ENCODE assay signal across 9 cellular contexts in the genomic region with DNA sequence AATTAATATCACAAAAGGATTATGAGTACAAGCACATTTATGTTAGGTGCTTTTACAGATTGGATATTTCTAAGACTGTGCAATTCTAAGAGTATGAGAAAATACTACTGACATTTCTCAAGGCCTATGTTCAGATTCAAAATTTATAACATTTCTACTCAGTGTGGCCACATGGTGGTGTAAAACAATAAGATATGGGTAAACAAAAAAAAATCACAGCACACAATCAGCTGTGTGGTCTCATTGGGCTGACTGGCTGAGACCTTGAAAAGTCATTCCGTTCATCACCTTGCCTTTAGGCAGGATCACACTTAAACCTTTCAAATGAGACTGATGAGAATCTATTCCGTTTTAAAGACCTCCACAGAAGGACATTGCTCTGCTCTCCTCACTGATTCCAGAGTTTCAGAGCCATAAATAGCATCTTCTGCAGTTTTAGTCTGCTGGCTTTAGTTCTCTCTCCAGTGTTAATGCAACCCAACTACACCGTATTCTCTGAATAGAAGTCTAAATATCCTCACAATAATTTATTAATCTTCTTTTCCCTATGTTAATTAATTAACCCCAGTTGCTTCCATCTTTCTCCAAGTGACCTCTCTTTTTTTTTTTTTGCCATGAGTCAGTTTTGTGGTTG.
DNase-seq lines count a peak whose midpoint lies in the region; ATAC-seq, FAIRE-seq and TF ChIP-seq lines count a peak whose summit lies in the region.
"Had no signal": no experiment of that assay in that cellular context is flagged by ENCODE, and none has a peak within 500 bp of the region (broad histone marks: within the 10 kb centered on the region; RNA-seq: fewer than 3 reads in every experiment).

No MANE protein-coding gene starts in this region.

- H3K27ac ChIP-seq in HepG2 (ENCODE audit: extremely low read length, insufficient read depth, low read length) (no peak overlapping the region), thyroid gland (no peak overlapping the region)

- TF ChIP-seq EP300 in HepG2 (IDR thresholded peaks at IDR 0.05; ENCODE audit: low read depth in 2 of 2, low read length in 2 of 2) (no peak), HepG2 (CRISPR knock-in tag; IDR thresholded peaks at IDR 0.05; ENCODE audit: borderline replicate concordance) (no peak)

- no peak for TF ChIP-seq CTCF in HepG2 (CRISPR knock-in tag; IDR thresholded peaks at IDR 0.05)
- TF ChIP-seq CTCF in thyroid gland (IDR thresholded peaks at IDR 0.05): no peak

- no peaks in the 10 kb centered on the region for H3K36me3 ChIP-seq in HepG2 (replicated peaks in 1 of 2; ENCODE audit: control insufficient read depth in 1 of 2, insufficient read depth in 2 of 2, low read length in 2 of 2)
- H3K36me3 ChIP-seq in thyroid gland: no peaks in the 10 kb centered on the region

- TF ChIP-seq RAD21 in HepG2 (CRISPR knock-in tag; IDR thresholded peaks at IDR 0.05): no peak

- FAIRE-seq in HepG2 (lab: Jason Lieb, UNC): no peak

- no peaks in the 10 kb centered on the region for H3K4me1 ChIP-seq in HepG2 (ENCODE audit: insufficient read depth, low read length)
- H3K4me1 ChIP-seq in thyroid gland: no peaks in the 10 kb centered on the region

- no peak overlapping the region for H2AFZ ChIP-seq in HepG2 (ENCODE audit: low read length)

- BruUV-seq in HepG2 (replicated peaks; lab: Mats Ljungman, UMichigan): no TSS peak

- H3K4me2 ChIP-seq in HepG2 (ENCODE audit: low read depth, low read length): no peak overlapping the region

- CTCF ChIA-PET in HepG2 (lab: Yijun Ruan, JAX; ENCODE audit: low intra/inter-chr PET ratio, low total read pairs): no interaction called here

- 7% methylated on average over 3 of the region's 3 CpGs for WGBS in HepG2 (ENCODE audit: low lambda C conversion rate)
- WGBS in thyroid gland, 2 donors: 68 to 72% methylated on average over 3 of the region's 3 CpGs

- no peaks in the 10 kb centered on the region for H3K27me3 ChIP-seq in HepG2 (ENCODE audit: control insufficient read depth in 1 of 2, insufficient read depth in 2 of 2, low read length in 2 of 2)
- no peaks in the 10 kb centered on the region for H3K27me3 ChIP-seq in thyroid gland

- in situ Hi-C loops in HepG2 (cut with HindIII; ENCODE audit: extremely low pct_ligation_motif_present, low pct_unique_long_range_greater_than_20kb): no loop called here

- TF ChIP-seq POLR2A in HepG2 (IDR thresholded peaks at IDR 0.05; ENCODE audit: insufficient read depth in 1 of 2, low read depth in 2 of 2, low read length in 2 of 2) (no peak), thyroid gland (IDR thresholded peaks at IDR 0.05) (no peak)

- H3K9me3 ChIP-seq in HepG2 (ENCODE audit: low read length) (no peaks in the 10 kb centered on the region), thyroid gland (no peaks in the 10 kb centered on the region)

- H3K4me3 ChIP-seq in HepG2 (replicated peaks in 1 of 3; ENCODE audit: insufficient read depth in 1 of 3, low read depth in 2 of 3, low read length in 3 of 3) (no peak overlapping the region), thyroid gland (replicated peaks in 1 of 3) (no peak overlapping the region)

- no peaks in the 10 kb centered on the region for H4K20me1 ChIP-seq in HepG2 (ENCODE audit: insufficient read depth, low read length)

- intact Hi-C loops in HepG2 (cut with micrococcal nuclease; ENCODE audit: unreplicated experiment): no loop called here
- intact Hi-C loops in thyroid gland (cut with DNase I): no loop called here

- ATAC-seq in HepG2: no peak
- no peak for ATAC-seq in GM18519 (IDR thresholded peaks at IDR 0.05; ENCODE audit: low FRiP score, unreplicated experiment)
- no peak for ATAC-seq in HG03175 (IDR thresholded peaks at IDR 0.05; ENCODE audit: unreplicated experiment)
- ATAC-seq: stimulated activated naive CD8-positive, alpha-beta T cell treated with anti-CD3 and anti-CD28 coated beads, Interleukin-15, Interleukin-2, amounts not matched to agents 100 U/mL and 50 U/mL, for 24 hours had no signal

- DNase-seq in EL (peak; percentile 7), LHCN-M2 (ENCODE audit: low read depth) (peak; percentile 3), amniotic epithelial cell (ENCODE audit: low read depth) (peak; percentile 9), HepG2 (ENCODE audit: low spot score) (no peak), NCI-H1092 (lab: John Stamatoyannopoulos, UW) (no peak), thyroid gland (no peak)
- DNase-seq: stimulated activated naive CD8-positive, alpha-beta T cell treated with anti-CD3 and anti-CD28 coated beads, Interleukin-15, Interleukin-2, amounts not matched to agents 100 U/mL and 50 U/mL, for 24 hours had no signal

- H3K79me2 ChIP-seq in HepG2 (ENCODE audit: insufficient read depth, low read length): no peaks in the 10 kb centered on the region

- POLR2A ChIA-PET in HepG2 (lab: Yijun Ruan, JAX): no interaction called here

- no peak overlapping the region for H3K9ac ChIP-seq in HepG2 (ENCODE audit: insufficient read depth, low read depth, low read length)

TF ChIP-seq in HepG2, 621 proteins besides CTCF, POLR2A, EP300 and RAD21:
- no peak for TF ChIP-seq MIXL1 (CRISPR knock-in tag; IDR thresholded peaks at IDR 0.05)
- 0 out of 2 replicates have a peak, but pooled peaks have one; percentile 6 for TF ChIP-seq STAG1 (CRISPR knock-in tag; IDR thresholded peaks at IDR 0.05)
- no peak for TF ChIP-seq TCF12 (IDR thresholded peaks at IDR 0.05)
- no peak for TF ChIP-seq TCF12 (CRISPR knock-in tag; IDR thresholded peaks at IDR 0.05)
- no peak for TF ChIP-seq ZBTB7A (CRISPR knock-in tag; IDR thresholded peaks at IDR 0.05)
- TF ChIP-seq ZMYM4 (CRISPR knock-in tag; IDR thresholded peaks at IDR 0.05): no peak
- TF ChIP-seq KMT2B (CRISPR knock-in tag; IDR thresholded peaks at IDR 0.05): no peak
TF ChIP-seq in HepG2: peak in this region for 1.

Comparison
In these comparisons a context has a peak if more than half of its experiments do, and no peak if none do; other contexts are left out.
1. DNase-seq: peak in EL (single experiment), LHCN-M2 (single experiment) and amniotic epithelial cell (single experiment); none in HepG2 (single experiment), NCI-H1092 (single experiment) and thyroid gland (0 of 2).